In the genomic region with DNA sequence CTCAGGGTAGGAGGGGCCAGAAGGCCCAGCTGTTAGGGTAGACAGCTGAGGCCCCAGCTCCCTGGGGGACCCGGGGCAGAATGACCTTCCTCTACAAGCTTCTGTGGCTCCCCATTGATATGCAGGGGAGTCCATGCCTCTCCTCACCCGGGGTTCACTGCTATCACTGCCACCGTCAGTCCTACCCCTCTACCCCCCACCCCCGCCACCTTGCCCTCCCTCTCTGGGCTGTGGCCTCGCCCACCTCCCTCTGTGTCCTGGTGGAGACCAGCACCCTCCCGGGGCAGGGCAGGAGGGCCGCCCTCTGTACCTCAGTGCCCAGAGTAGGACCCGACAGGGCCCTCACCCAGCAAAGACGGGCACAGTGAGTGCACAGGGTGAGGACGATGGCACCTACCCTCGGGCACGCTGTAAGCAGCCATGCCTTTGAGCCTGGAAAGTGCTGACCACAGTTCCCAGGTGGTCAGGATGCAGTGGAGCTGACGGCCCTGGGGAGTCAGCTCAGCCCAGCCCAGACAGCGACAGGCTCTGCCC, we compare ENCODE assay signal across 20 cellular contexts.
"Had no signal": no experiment of that assay in that cellular context is flagged by ENCODE, and none has a peak within 500 bp of the region (broad histone marks: within the 10 kb centered on the region; RNA-seq: fewer than 3 reads in every experiment).

No MANE protein-coding gene starts in this region.

- ATAC-seq: activated CD4-positive, alpha-beta T cell treated with anti-CD3 and anti-CD28 coated beads for 36 hours; activated CD8-positive, alpha-beta memory T cell treated with anti-CD3 and anti-CD28 coated beads, Interleukin-2, amount 10 ng/mL, durations not matched to agents 7 days and 5 days; esophagus mucosa; left lobe of liver had no signal

- H3K36me3 ChIP-seq: stomach, tibial artery, uterus, WERI-Rb-1 had no signal

- H3K27me3 ChIP-seq: uterus had no signal

- H3K4me1 ChIP-seq: uterus had no signal

- DNase-seq: activated CD4-positive, alpha-beta memory T cell treated with anti-CD3 and anti-CD28 coated beads for 36 hours; activated CD4-positive, alpha-beta T cell treated with anti-CD3 and anti-CD28 coated beads for 36 hours; activated CD8-positive, alpha-beta memory T cell treated with anti-CD3 and anti-CD28 coated beads, Interleukin-2, amount 10 ng/mL, durations not matched to agents 7 days and 5 days; activated effector memory CD4-positive, alpha-beta T cell treated with Interleukin-2 at 50 U/mL for 16 hours; activated naive CD4-positive, alpha-beta T cell treated with anti-CD3 and anti-CD28 coated beads, Interleukin-2, amount 50 U/mL, for 16 hours; activated T-cell treated with anti-CD3 and anti-CD28 coated beads, Interleukin-2, amount 50 U/mL, for 1 hour; mammary epithelial cell; naive B cell; stimulated activated CD4-positive, alpha-beta T cell treated with anti-CD3 and anti-CD28 coated beads, Interleukin-4, amount 100 ng/mL, for 24 hours; stimulated activated CD8-positive, alpha-beta memory T cell treated with anti-CD3 and anti-CD28 coated beads, Interleukin-4, amount 100 ng/mL, for 48 hours; stomach; T-helper 1 cell; T1000; uterus; WERI-Rb-1 had no signal

- H3K9me3 Mint-ChIP-seq: activated CD4-positive, alpha-beta memory T cell treated with anti-CD3 and anti-CD28 coated beads for 36 hours had no signal

- H3K27ac Mint-ChIP-seq: activated CD4-positive, alpha-beta memory T cell treated with anti-CD3 and anti-CD28 coated beads for 36 hours; activated CD4-positive, alpha-beta T cell treated with anti-CD3 and anti-CD28 coated beads for 36 hours; activated CD8-positive, alpha-beta memory T cell treated with anti-CD3 and anti-CD28 coated beads, Interleukin-2, amount 10 ng/mL, durations not matched to agents 7 days and 5 days; naive B cell had no signal

- H3K4me3 Mint-ChIP-seq: activated CD4-positive, alpha-beta memory T cell treated with anti-CD3 and anti-CD28 coated beads for 36 hours; activated CD4-positive, alpha-beta T cell treated with anti-CD3 and anti-CD28 coated beads for 36 hours; activated CD8-positive, alpha-beta memory T cell treated with anti-CD3 and anti-CD28 coated beads, Interleukin-2, amount 10 ng/mL, durations not matched to agents 7 days and 5 days; naive B cell had no signal

- H3K27ac ChIP-seq: stomach, tibial artery, uterus, WERI-Rb-1 had no signal

- H3K36me3 Mint-ChIP-seq: activated CD4-positive, alpha-beta memory T cell treated with anti-CD3 and anti-CD28 coated beads for 36 hours; activated CD8-positive, alpha-beta memory T cell treated with anti-CD3 and anti-CD28 coated beads, Interleukin-2, amount 10 ng/mL, durations not matched to agents 7 days and 5 days; naive B cell had no signal

- H3K27me3 Mint-ChIP-seq: activated CD8-positive, alpha-beta memory T cell treated with anti-CD3 and anti-CD28 coated beads, Interleukin-2, amount 10 ng/mL, durations not matched to agents 7 days and 5 days had no signal

- H3K4me3 ChIP-seq: stomach, tibial artery, uterus had no signal

- H3K9me3 ChIP-seq: stomach, tibial artery, uterus had no signal

- FAIRE-seq: endometrium, islet of Langerhans had no signal
